In the genomic region with DNA sequence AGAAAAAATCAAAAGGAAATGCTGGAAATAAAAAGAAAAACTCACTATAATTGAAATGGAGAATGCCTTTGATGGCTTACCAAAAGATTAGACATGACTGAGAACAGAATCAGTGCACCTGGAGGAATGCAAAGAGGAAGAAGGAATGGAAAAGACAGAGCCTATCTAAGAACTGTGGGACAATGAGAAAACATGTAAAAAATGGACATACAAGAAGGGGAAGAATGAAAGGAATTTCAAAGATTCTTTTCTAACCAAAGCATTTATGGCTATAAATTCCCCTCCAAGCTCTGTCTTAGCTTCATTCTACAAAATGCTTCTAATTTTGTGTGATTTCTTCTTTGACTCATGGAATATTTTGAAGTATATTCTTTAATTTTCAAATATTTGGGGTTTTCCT, we compare ENCODE assay signal across 17 cellular contexts.
"Had no signal": no experiment of that assay in that cellular context is flagged by ENCODE, and none has a peak within 500 bp of the region (broad histone marks: within the 10 kb centered on the region; RNA-seq: fewer than 3 reads in every experiment).

No MANE protein-coding gene starts in this region.

- H3K36me3 ChIP-seq: heart right ventricle, neural progenitor cell, pancreas, sigmoid colon, upper lobe of right lung had no signal

- ATAC-seq: activated T-helper 17 cell treated with anti-CD3 and anti-CD28 coated beads, Interleukin-2, amount 50 U/mL, for 72 hours; heart right ventricle; pancreas; stimulated activated naive CD8-positive, alpha-beta T cell treated with anti-CD3 and anti-CD28 coated beads, Interleukin-15, amount 100 ng/mL, for 72 hours; T-cell; upper lobe of right lung had no signal

- H3K4me3 ChIP-seq: heart right ventricle, lung, neural progenitor cell, pancreas, sigmoid colon, upper lobe of right lung had no signal

- H3K27me3 ChIP-seq: neural progenitor cell, pancreas, sigmoid colon, upper lobe of right lung had no signal

- H3K27ac ChIP-seq: heart right ventricle, neural progenitor cell, pancreas, sigmoid colon, upper lobe of right lung had no signal

- DNase-seq: activated naive CD4-positive, alpha-beta T cell treated with anti-CD3 and anti-CD28 coated beads, Interleukin-2, amount 10 ng/mL, durations not matched to agents 7 days and 5 days; activated T-cell treated with anti-CD3 and anti-CD28 coated beads for 4 hours; effector memory CD4-positive, alpha-beta T cell; foreskin melanocyte; heart right ventricle; islet precursor cell; naive B cell; pancreas; sigmoid colon; stimulated activated CD4-positive, alpha-beta T cell treated with anti-CD3 and anti-CD28 coated beads, Interleukin-1b, Interleukin-23, amount 100 ng/mL, for 48 hours; stimulated activated naive CD8-positive, alpha-beta T cell treated with anti-CD3 and anti-CD28 coated beads, Interleukin-15, amount 100 ng/mL, for 72 hours; T-cell; T-helper 9 cell had no signal

- H3K4me1 ChIP-seq: heart right ventricle, neural progenitor cell, pancreas, sigmoid colon, upper lobe of right lung had no signal

- H3K9me3 ChIP-seq: heart right ventricle, pancreas, sigmoid colon, upper lobe of right lung had no signal

- FAIRE-seq: pancreas had no signal
